24 cellular contexts compared by ENCODE assay signal in genomic region chr11:47904048-47904447, GRCh38.
"Had no signal": no experiment of that assay in that cellular context is flagged by ENCODE, and none has a peak within 500 bp of the region (broad histone marks: within the 10 kb centered on the region; RNA-seq: fewer than 3 reads in every experiment).

No MANE protein-coding gene starts in this region.

- H3K4me1 ChIP-seq: breast epithelium, colonic mucosa, esophagus squamous epithelium, psoas muscle, right atrium auricular region had no signal

- H3K27ac ChIP-seq: breast epithelium, colonic mucosa, esophagus squamous epithelium, neutrophil, pancreas, psoas muscle, right atrium auricular region, spleen, upper lobe of right lung had no signal

- ATAC-seq: activated T-cell treated with anti-CD3 and anti-CD28 coated beads, Interleukin-2, amount 50 U/mL, for 4 hours; left ventricle myocardium superior; pancreas; psoas muscle; stimulated activated naive CD8-positive, alpha-beta T cell treated with anti-CD3 and anti-CD28 coated beads, Interleukin-15, Interleukin-2, amounts not matched to agents 100 U/mL and 50 U/mL, for 24 hours; upper lobe of right lung; WTC11 had no signal

- H3K4me3 ChIP-seq: breast epithelium, colonic mucosa, esophagus squamous epithelium, pancreas, psoas muscle, right atrium auricular region, spleen, upper lobe of right lung had no signal

- H3K9me3 ChIP-seq: breast epithelium, colonic mucosa, esophagus squamous epithelium, neutrophil, pancreas, psoas muscle, right atrium auricular region, spleen, upper lobe of right lung had no signal

- H3K27me3 ChIP-seq: breast epithelium, colonic mucosa, esophagus squamous epithelium, neutrophil, pancreas, right atrium auricular region, spleen, upper lobe of right lung had no signal

- DNase-seq: activated CD4-positive, alpha-beta T cell treated with anti-CD3 and anti-CD28 coated beads, Interleukin-2, amount 50 U/mL, for 4 hours; activated CD8-positive, alpha-beta memory T cell treated with anti-CD3 and anti-CD28 coated beads, Interleukin-2, amount 50 U/mL, for 48 hours; activated naive CD4-positive, alpha-beta T cell; activated naive CD8-positive, alpha-beta T cell treated with anti-CD3 and anti-CD28 coated beads for 36 hours; activated T-cell treated with anti-CD3 and anti-CD28 coated beads, Interleukin-2, amount 50 U/mL, for 4 hours; colonic mucosa; endodermal cell; esophagus squamous epithelium; foreskin melanocyte; hippocampal formation; left ventricle myocardium superior; mammary epithelial cell; midbrain; pancreas; psoas muscle; spleen; stimulated activated CD4-positive, alpha-beta T cell treated with anti-CD3 and anti-CD28 coated beads, Interleukin-4, amount 100 ng/mL, for 4 hours; stimulated activated naive CD8-positive, alpha-beta T cell treated with anti-CD3 and anti-CD28 coated beads, Interleukin-15, Interleukin-2, amounts not matched to agents 100 U/mL and 50 U/mL, for 24 hours; T-helper 9 cell; upper lobe of right lung had no signal

- H3K36me3 ChIP-seq: breast epithelium, colonic mucosa, esophagus squamous epithelium, neutrophil, pancreas, right atrium auricular region, spleen, upper lobe of right lung had no signal
